ENCODE assay signal across 11 cellular contexts in genomic region chr15:45075440-45076320, GRCh38. TPM values are rescaled to one million over a fixed set of nuclear protein-coding genes. Genes with fewer than 3 reads are reported as not detected.
DNase-seq lines count a peak whose midpoint lies in the region; ATAC-seq and TF ChIP-seq lines count a peak whose summit lies in the region.
"Not testable (repeated sequence)": the region's sequence is repeated elsewhere in the genome, so short reads cannot be mapped to it uniquely, and the experiment has no call there.
"Had no signal": no experiment of that assay in that cellular context is flagged by ENCODE, and none has a peak within 500 bp of the region (broad histone marks: within the 10 kb centered on the region; RNA-seq: fewer than 3 reads in every experiment).

No MANE protein-coding gene starts in this region.

- H3K4me2 ChIP-seq in hepatocyte: not testable (repeated sequence)

- H3K4me1 Mint-ChIP-seq in activated T-helper 17 cell treated with anti-CD3 and anti-CD28 coated beads, Interleukin-2, amount 50 U/mL, for 72 hours; stimulated activated effector memory CD8-positive, alpha-beta T cell treated with anti-CD3 and anti-CD28 coated beads, Interleukin-12 subunit alpha, Interleukin-12 subunit beta, amount 100 ng/mL, for 72 hours: not testable (repeated sequence)

- not testable (repeated sequence) for H3K4me1 ChIP-seq in hepatocyte (ENCODE audit: insufficient read depth); right lobe of liver

- H3K36me3 Mint-ChIP-seq in activated T-helper 17 cell treated with anti-CD3 and anti-CD28 coated beads, Interleukin-2, amount 50 U/mL, for 72 hours (ENCODE audit: low read depth); stimulated activated effector memory CD8-positive, alpha-beta T cell treated with anti-CD3 and anti-CD28 coated beads, Interleukin-12 subunit alpha, Interleukin-12 subunit beta, amount 100 ng/mL, for 72 hours: not testable (repeated sequence)

- not testable (repeated sequence) for H3K79me2 ChIP-seq in hepatocyte

- peak; percentile 44 for ATAC-seq in activated T-helper 17 cell treated with anti-CD3 and anti-CD28 coated beads, Interleukin-2, amount 50 U/mL, for 72 hours (replicated peaks)
- ATAC-seq in right lobe of liver: peak; percentile 68 to 75 (median 70)
- peak; percentile 41 for ATAC-seq in stimulated activated effector memory CD8-positive, alpha-beta T cell treated with anti-CD3 and anti-CD28 coated beads, Interleukin-12 subunit alpha, Interleukin-12 subunit beta, amount 100 ng/mL, for 72 hours

- H2AFZ ChIP-seq in hepatocyte: not testable (repeated sequence)

- H3K4me3 ChIP-seq in hepatocyte, right lobe of liver: not testable (repeated sequence)

- intact Hi-C loops in right lobe of liver (cut with DNase I): not testable (repeated sequence)

- not testable (repeated sequence) for H4K20me1 ChIP-seq in hepatocyte (ENCODE audit: insufficient read depth, poor library complexity, severe bottlenecking)

- H3K9me3 ChIP-seq in hepatocyte (ENCODE audit: low read depth); right lobe of liver: not testable (repeated sequence)

- H3K36me3 ChIP-seq in hepatocyte (replicated peaks; ENCODE audit: insufficient read depth, low read depth); right lobe of liver: not testable (repeated sequence)

- 71% methylated on average over 1 of the region's 9 CpGs for WGBS in hepatocyte (ENCODE audit: low lambda C conversion rate, missing lambda C conversion rate)
- no CpG with 5 or more reads among the region's 9 CpGs for WGBS in right lobe of liver (ENCODE audit: insufficient coverage, low coverage, low lambda C conversion rate, missing lambda C conversion rate)

- H3K27ac ChIP-seq in hepatocyte: peak overlapping the region; percentile 91
- H3K27ac ChIP-seq in right lobe of liver: not testable (repeated sequence)

- TF ChIP-seq POLR2A in right lobe of liver (IDR thresholded peaks at IDR 0.05): not testable (repeated sequence)

- H3K9me2 ChIP-seq in hepatocyte (replicated peaks; ENCODE audit: insufficient read depth): not testable (repeated sequence)

- H3K27ac Mint-ChIP-seq in activated T-helper 17 cell treated with anti-CD3 and anti-CD28 coated beads, Interleukin-2, amount 50 U/mL, for 72 hours; stimulated activated effector memory CD8-positive, alpha-beta T cell treated with anti-CD3 and anti-CD28 coated beads, Interleukin-12 subunit alpha, Interleukin-12 subunit beta, amount 100 ng/mL, for 72 hours: not testable (repeated sequence)

- not testable (repeated sequence) for H3K9me3 Mint-ChIP-seq in activated T-helper 17 cell treated with anti-CD3 and anti-CD28 coated beads, Interleukin-2, amount 50 U/mL, for 72 hours; stimulated activated effector memory CD8-positive, alpha-beta T cell treated with anti-CD3 and anti-CD28 coated beads, Interleukin-12 subunit alpha, Interleukin-12 subunit beta, amount 100 ng/mL, for 72 hours

- not testable (repeated sequence) for TF ChIP-seq CTCF in hepatocyte (IDR thresholded peaks at IDR 0.05; ENCODE audit: poor library complexity); right lobe of liver (IDR thresholded peaks at IDR 0.05)

- H3K27me3 ChIP-seq in hepatocyte, right lobe of liver: not testable (repeated sequence)

- H3K27me3 Mint-ChIP-seq in activated T-helper 17 cell treated with anti-CD3 and anti-CD28 coated beads, Interleukin-2, amount 50 U/mL, for 72 hours: not testable (repeated sequence)

- DNase-seq in hepatocyte (ENCODE audit: low spot score); right lobe of liver; stimulated activated effector memory CD8-positive, alpha-beta T cell treated with anti-CD3 and anti-CD28 coated beads, Interleukin-12 subunit alpha, Interleukin-12 subunit beta, amount 100 ng/mL, for 72 hours (ENCODE audit: low spot score in 2 of 2): not testable (repeated sequence)

- not testable (repeated sequence) for H3K4me3 Mint-ChIP-seq in activated T-helper 17 cell treated with anti-CD3 and anti-CD28 coated beads, Interleukin-2, amount 50 U/mL, for 72 hours; stimulated activated effector memory CD8-positive, alpha-beta T cell treated with anti-CD3 and anti-CD28 coated beads, Interleukin-12 subunit alpha, Interleukin-12 subunit beta, amount 100 ng/mL, for 72 hours

RNA-seq across cellular contexts. Expression of gene DUOX2, which starts 38.3 kb away (rescaled TPM):
- under 1 TPM in 1 of 2 donors, not detected in 1; 0.21 TPM for total RNA-seq in activated T-helper 17 cell treated with anti-CD3 and anti-CD28 coated beads, Interleukin-2, amount 50 U/mL, for 72 hours
- total RNA-seq in hepatocyte (34.2 and 37.4 TPM in 2 replicates), right lobe of liver (under 1 TPM in 5 of 6 experiments, not detected in 1; 0.02 to 0.93 (median 0.25) TPM)
- polyA plus RNA-seq in hepatocyte: 21.4 and 25.8 TPM in 2 replicates
- total RNA-seq: GM23248 had no signal
- polyA plus RNA-seq: AG04450, CD14-positive monocyte had no signal

RNA-seq across cellular contexts. Expression of gene DUOXA2, which starts 38.4 kb away (rescaled TPM):
- total RNA-seq in activated T-helper 17 cell treated with anti-CD3 and anti-CD28 coated beads, Interleukin-2, amount 50 U/mL, for 72 hours: under 1 TPM in 1 of 2 donors, not detected in 1; 0.13 TPM
- 13.8 and 24.6 TPM in 2 replicates for total RNA-seq in hepatocyte
- 35.8 and 40.1 TPM in 2 replicates for polyA plus RNA-seq in hepatocyte
- total RNA-seq in right lobe of liver: 1 to 10 TPM in 1 of 6 experiments, not detected in 5; 1.4 TPM
- total RNA-seq: A673; CD4-positive, alpha-beta memory T cell; Daoy; GM23248; H4 had no signal
- polyA plus RNA-seq: AG04450; CD14-positive monocyte; CD4-positive, alpha-beta memory T cell; GM23248 had no signal

RNA-seq across cellular contexts. Expression of gene SORD, which starts 52.7 kb away (rescaled TPM):
- total RNA-seq in activated T-helper 17 cell treated with anti-CD3 and anti-CD28 coated beads, Interleukin-2, amount 50 U/mL, for 72 hours: 10 to 100 TPM; 15.2 to 15.6 TPM
- total RNA-seq in hepatocyte: 112 and 116 TPM in 2 replicates
- polyA plus RNA-seq in hepatocyte: 63.0 and 81.8 TPM in 2 replicates
- total RNA-seq in right lobe of liver: 100 to 1,000 TPM in 5 of 6 experiments, 10 to 100 TPM in 1; 87.1 to 380 (median 236) TPM

RNA-seq across cellular contexts. Expression of gene DUOXA1, which starts 54.0 kb away (rescaled TPM):
- under 1 TPM in 1 of 2 donors, not detected in 1; 0.58 TPM for total RNA-seq in activated T-helper 17 cell treated with anti-CD3 and anti-CD28 coated beads, Interleukin-2, amount 50 U/mL, for 72 hours
- total RNA-seq in hepatocyte (7.5 and 10.9 TPM in 2 replicates), right lobe of liver (not detected)
- polyA plus RNA-seq in hepatocyte: 6.3 and 15.2 TPM in 2 replicates
- total RNA-seq: Daoy, H4 had no signal
- polyA plus RNA-seq: AG04450; CD14-positive monocyte; CD4-positive, alpha-beta memory T cell had no signal

RNA-seq across cellular contexts. Expression of gene DUOX1, which starts 54.1 kb away (rescaled TPM):
- under 1 TPM; 0.06 to 0.42 TPM for total RNA-seq in activated T-helper 17 cell treated with anti-CD3 and anti-CD28 coated beads, Interleukin-2, amount 50 U/mL, for 72 hours
- total RNA-seq in hepatocyte (3.3 and 3.8 TPM in 2 replicates), right lobe of liver (1 to 10 TPM in 1 of 6 experiments, under 1 TPM in 2, not detected in 3; 0.06 to 1.4 (median 0.19) TPM)
- polyA plus RNA-seq in hepatocyte: 4.3 and 7.7 TPM in 2 replicates
- total RNA-seq: H4 had no signal
- polyA plus RNA-seq: AG04450 had no signal

Comparison
In these comparisons a context has a peak if more than half of its experiments do, and no peak if none do; other contexts are left out.
1. RNA of gene DUOX2, which starts 38.3 kb away (total RNA-seq): 34.2 to 37.4 TPM in hepatocyte; 0.02 to 0.93 TPM in right lobe of liver and 0.21 TPM in activated T-helper 17 cell treated with anti-CD3 and anti-CD28 coated beads, Interleukin-2, amount 50 U/mL, for 72 hours; every median in the first group is over 10 times any median in the second.
2. Peak in every context shown above with its lines, with median percentiles within 50 percentile points of each other: ATAC-seq.